In genomic region chr3:99418709-99419108, GRCh38 we compare ENCODE assay signal across 11 cellular contexts.
DNase-seq lines count a peak whose midpoint lies in the region; ATAC-seq and TF ChIP-seq lines count a peak whose summit lies in the region.
"Had no signal": no experiment of that assay in that cellular context is flagged by ENCODE, and none has a peak within 500 bp of the region (broad histone marks: within the 10 kb centered on the region; RNA-seq: fewer than 3 reads in every experiment).

No MANE protein-coding gene starts in this region.

- no peaks in the 10 kb centered on the region for H3K4me1 Mint-ChIP-seq in nephron progenitor cell
- no peaks in the 10 kb centered on the region for H3K4me1 Mint-ChIP-seq in CD14-positive monocyte

- H3K27me3 ChIP-seq in OCI-LY3 (ENCODE audit: low read depth, low read length) = no peaks in the 10 kb centered on the region
- H3K27me3 ChIP-seq: breast epithelium had no signal

- no peak overlapping the region for H3K9ac ChIP-seq in OCI-LY3 (ENCODE audit: low read length)

- H3K27ac ChIP-seq in OCI-LY3 (ENCODE audit: low read length) = no peak overlapping the region
- H3K27ac ChIP-seq: breast epithelium, HL-60 had no signal

- H3K36me3 Mint-ChIP-seq in nephron progenitor cell (ENCODE audit: low read depth) (no peaks in the 10 kb centered on the region), CD14-positive monocyte (no peaks in the 10 kb centered on the region)

- H3K4me3 ChIP-seq in OCI-LY3 (ENCODE audit: low read length) = no peak overlapping the region
- H3K4me3 ChIP-seq: breast epithelium had no signal

- H4K20me1 ChIP-seq in OCI-LY3 (ENCODE audit: insufficient read depth, low read length) = no peaks in the 10 kb centered on the region

- H3K4me1 ChIP-seq in OCI-LY3 (ENCODE audit: low read length) = peaks cover 6% of the 10 kb centered on the region
- H3K4me1 ChIP-seq: breast epithelium had no signal

- H3K36me3 ChIP-seq in OCI-LY3 (replicated peaks; ENCODE audit: low read depth, low read length) = no peaks in the 10 kb centered on the region
- H3K36me3 ChIP-seq: breast epithelium had no signal

- peak overlapping the region; percentile 31; the same call in 1 of the 2 replicates for H2AFZ ChIP-seq in OCI-LY3 (ENCODE audit: low read depth, low read length)

- H3K9me3 ChIP-seq in OCI-LY3 (ENCODE audit: insufficient read depth, low read length) = no peaks in the 10 kb centered on the region
- H3K9me3 ChIP-seq: breast epithelium had no signal

- H3K27me3 Mint-ChIP-seq in nephron progenitor cell (ENCODE audit: low read depth, poor library complexity) (no peaks in the 10 kb centered on the region), CD14-positive monocyte (ENCODE audit: low read depth in 3 of 3) (peaks cover 0 to 5% (median 1%) of the 10 kb centered on the region in 3 donors)

- H3K4me2 ChIP-seq in OCI-LY3 (ENCODE audit: low read length) = no peak overlapping the region

- no peaks in the 10 kb centered on the region for H3K79me2 ChIP-seq in OCI-LY3 (ENCODE audit: low read length)

- H3K9me3 Mint-ChIP-seq in nephron progenitor cell = peaks cover 3% of the 10 kb centered on the region
- peaks cover 0 to 10% (median 0%) of the 10 kb centered on the region in 7 donors for H3K9me3 Mint-ChIP-seq in CD14-positive monocyte

- peak; percentile 30 for DNase-seq in GM20000 (ENCODE audit: low spot score)
- no peak for DNase-seq in nephron progenitor cell
- DNase-seq in left ventricle myocardium superior = no peak
- DNase-seq in cerebellar cortex (ENCODE audit: low spot score) = no peak
- no peak for DNase-seq in CD14-positive monocyte (ENCODE audit: low spot score)
- DNase-seq: T-helper 9 cell had no signal

- no peak overlapping the region for H3K4me3 Mint-ChIP-seq in nephron progenitor cell
- no peak overlapping the region for H3K4me3 Mint-ChIP-seq in CD14-positive monocyte

- H3K27ac Mint-ChIP-seq in nephron progenitor cell (no peak overlapping the region), CD14-positive monocyte (no peak overlapping the region)

- intact Hi-C loops in left ventricle myocardium superior (cut with micrococcal nuclease) (no loop called here), CD14-positive monocyte (cut with micrococcal nuclease) (no loop called here)

- ATAC-seq in GM18498 (IDR thresholded peaks at IDR 0.05; ENCODE audit: unreplicated experiment) (peak; percentile 79), HG02970 (IDR thresholded peaks at IDR 0.05; ENCODE audit: low FRiP score, unreplicated experiment) (peak; percentile 75), left ventricle myocardium superior (no peak)

- no peak for TF ChIP-seq CTCF in GM20000 (IDR thresholded peaks at IDR 0.05; ENCODE audit: extremely low read depth, missing control alignments)
- TF ChIP-seq CTCF in OCI-LY3 (IDR thresholded peaks at IDR 0.05; ENCODE audit: low read depth, low read length) = no peak
- TF ChIP-seq CTCF in nephron progenitor cell (IDR thresholded peaks at IDR 0.05) = no peak
- TF ChIP-seq CTCF in CD14-positive monocyte (IDR thresholded peaks at IDR 0.05) = no peak
